Comparison of ENCODE assay signal across 1 cellular context in the genomic region with DNA sequence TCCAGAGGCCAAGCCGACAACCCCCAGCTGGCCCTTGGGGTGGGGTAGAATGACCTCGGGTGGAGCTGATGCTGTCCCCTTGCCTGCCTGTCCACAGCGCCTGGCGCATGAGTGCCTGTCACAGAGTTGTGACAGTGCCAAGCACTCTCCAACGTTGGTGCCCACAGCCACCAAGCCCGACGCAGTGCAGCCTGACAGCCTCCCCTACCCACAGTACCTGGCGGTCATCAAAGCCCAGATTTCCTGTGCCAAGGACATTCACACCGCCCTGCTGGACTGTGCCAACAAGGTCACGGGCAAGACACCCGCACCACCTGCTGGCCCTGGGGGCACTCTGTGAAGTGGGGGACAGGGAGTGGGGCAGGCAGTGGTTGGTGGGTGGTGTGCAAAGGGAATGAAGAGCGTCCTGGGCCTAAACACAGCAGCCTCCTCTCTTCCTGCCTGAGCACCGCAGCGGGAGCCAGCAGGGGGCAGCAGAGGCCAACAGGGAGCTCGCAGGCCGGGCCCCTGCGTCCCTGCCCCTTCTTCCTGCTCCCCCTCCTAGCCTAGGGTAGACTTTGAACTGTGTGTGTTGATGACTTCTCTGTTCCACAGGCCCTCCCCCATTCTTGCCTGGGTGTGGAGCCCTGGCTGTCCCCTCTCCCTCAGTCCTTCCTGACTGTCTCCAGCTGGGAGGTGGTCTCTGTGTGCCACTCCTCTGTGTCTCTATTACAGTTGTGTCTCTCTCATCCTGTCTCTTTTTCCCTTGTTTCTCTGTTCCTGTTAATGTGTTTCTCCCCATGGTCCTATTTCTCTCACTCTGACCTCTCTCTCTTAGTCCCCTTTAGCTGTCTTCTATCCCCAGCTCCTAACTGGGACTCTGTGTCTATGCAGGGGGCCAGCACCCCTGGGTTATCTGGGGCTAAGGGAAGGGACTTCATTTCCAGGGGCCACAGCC.
TF ChIP-seq lines count a peak whose summit lies in the region.

No MANE protein-coding gene starts in this region.

TF ChIP-seq in H1, 55 proteins besides CTCF, POLR2A, EP300 and RAD21:
- TF ChIP-seq BCL11A (IDR thresholded peaks at IDR 0.05; ENCODE audit: low read depth in 2 of 2, low read length in 2 of 2), result no peak
- no peak for TF ChIP-seq HDAC6 (IDR thresholded peaks at IDR 0.05; ENCODE audit: low read depth, low read length)
- TF ChIP-seq SIX5 (IDR thresholded peaks at IDR 0.05; ENCODE audit: low read depth, low read length), result no peak
- TF ChIP-seq CHD2 (IDR thresholded peaks at IDR 0.05; ENCODE audit: low read length), result no peak
- TF ChIP-seq YY1 (IDR thresholded peaks at IDR 0.05; ENCODE audit: low read depth, low read length), result no peak
- TF ChIP-seq CBX8 (IDR thresholded peaks at IDR 0.05; ENCODE audit: borderline replicate concordance, low read depth, low read length), result no peak
- no peak for TF ChIP-seq RFX5 (IDR thresholded peaks at IDR 0.05; ENCODE audit: borderline replicate concordance, low read depth, low read length)
- 0 out of 4 replicates have a peak, but pooled peaks of 1 of the 2 experiments have one; percentile 35 for TF ChIP-seq HDAC2 (IDR thresholded peaks at IDR 0.05; ENCODE audit: borderline replicate concordance in 1 of 2, low read depth in 2 of 2, low read length in 2 of 2)
- TF ChIP-seq TBP (IDR thresholded peaks at IDR 0.05; ENCODE audit: low read depth, low read length), result 0 out of 2 replicates have a peak, but pooled peaks have one; percentile 11
- TF ChIP-seq JUN (IDR thresholded peaks at IDR 0.05; ENCODE audit: low read depth, low read length), result no peak
- TF ChIP-seq BRCA1 (IDR thresholded peaks at IDR 0.05; ENCODE audit: low read depth, low read length), result no peak
- TF ChIP-seq, protein P1, sequence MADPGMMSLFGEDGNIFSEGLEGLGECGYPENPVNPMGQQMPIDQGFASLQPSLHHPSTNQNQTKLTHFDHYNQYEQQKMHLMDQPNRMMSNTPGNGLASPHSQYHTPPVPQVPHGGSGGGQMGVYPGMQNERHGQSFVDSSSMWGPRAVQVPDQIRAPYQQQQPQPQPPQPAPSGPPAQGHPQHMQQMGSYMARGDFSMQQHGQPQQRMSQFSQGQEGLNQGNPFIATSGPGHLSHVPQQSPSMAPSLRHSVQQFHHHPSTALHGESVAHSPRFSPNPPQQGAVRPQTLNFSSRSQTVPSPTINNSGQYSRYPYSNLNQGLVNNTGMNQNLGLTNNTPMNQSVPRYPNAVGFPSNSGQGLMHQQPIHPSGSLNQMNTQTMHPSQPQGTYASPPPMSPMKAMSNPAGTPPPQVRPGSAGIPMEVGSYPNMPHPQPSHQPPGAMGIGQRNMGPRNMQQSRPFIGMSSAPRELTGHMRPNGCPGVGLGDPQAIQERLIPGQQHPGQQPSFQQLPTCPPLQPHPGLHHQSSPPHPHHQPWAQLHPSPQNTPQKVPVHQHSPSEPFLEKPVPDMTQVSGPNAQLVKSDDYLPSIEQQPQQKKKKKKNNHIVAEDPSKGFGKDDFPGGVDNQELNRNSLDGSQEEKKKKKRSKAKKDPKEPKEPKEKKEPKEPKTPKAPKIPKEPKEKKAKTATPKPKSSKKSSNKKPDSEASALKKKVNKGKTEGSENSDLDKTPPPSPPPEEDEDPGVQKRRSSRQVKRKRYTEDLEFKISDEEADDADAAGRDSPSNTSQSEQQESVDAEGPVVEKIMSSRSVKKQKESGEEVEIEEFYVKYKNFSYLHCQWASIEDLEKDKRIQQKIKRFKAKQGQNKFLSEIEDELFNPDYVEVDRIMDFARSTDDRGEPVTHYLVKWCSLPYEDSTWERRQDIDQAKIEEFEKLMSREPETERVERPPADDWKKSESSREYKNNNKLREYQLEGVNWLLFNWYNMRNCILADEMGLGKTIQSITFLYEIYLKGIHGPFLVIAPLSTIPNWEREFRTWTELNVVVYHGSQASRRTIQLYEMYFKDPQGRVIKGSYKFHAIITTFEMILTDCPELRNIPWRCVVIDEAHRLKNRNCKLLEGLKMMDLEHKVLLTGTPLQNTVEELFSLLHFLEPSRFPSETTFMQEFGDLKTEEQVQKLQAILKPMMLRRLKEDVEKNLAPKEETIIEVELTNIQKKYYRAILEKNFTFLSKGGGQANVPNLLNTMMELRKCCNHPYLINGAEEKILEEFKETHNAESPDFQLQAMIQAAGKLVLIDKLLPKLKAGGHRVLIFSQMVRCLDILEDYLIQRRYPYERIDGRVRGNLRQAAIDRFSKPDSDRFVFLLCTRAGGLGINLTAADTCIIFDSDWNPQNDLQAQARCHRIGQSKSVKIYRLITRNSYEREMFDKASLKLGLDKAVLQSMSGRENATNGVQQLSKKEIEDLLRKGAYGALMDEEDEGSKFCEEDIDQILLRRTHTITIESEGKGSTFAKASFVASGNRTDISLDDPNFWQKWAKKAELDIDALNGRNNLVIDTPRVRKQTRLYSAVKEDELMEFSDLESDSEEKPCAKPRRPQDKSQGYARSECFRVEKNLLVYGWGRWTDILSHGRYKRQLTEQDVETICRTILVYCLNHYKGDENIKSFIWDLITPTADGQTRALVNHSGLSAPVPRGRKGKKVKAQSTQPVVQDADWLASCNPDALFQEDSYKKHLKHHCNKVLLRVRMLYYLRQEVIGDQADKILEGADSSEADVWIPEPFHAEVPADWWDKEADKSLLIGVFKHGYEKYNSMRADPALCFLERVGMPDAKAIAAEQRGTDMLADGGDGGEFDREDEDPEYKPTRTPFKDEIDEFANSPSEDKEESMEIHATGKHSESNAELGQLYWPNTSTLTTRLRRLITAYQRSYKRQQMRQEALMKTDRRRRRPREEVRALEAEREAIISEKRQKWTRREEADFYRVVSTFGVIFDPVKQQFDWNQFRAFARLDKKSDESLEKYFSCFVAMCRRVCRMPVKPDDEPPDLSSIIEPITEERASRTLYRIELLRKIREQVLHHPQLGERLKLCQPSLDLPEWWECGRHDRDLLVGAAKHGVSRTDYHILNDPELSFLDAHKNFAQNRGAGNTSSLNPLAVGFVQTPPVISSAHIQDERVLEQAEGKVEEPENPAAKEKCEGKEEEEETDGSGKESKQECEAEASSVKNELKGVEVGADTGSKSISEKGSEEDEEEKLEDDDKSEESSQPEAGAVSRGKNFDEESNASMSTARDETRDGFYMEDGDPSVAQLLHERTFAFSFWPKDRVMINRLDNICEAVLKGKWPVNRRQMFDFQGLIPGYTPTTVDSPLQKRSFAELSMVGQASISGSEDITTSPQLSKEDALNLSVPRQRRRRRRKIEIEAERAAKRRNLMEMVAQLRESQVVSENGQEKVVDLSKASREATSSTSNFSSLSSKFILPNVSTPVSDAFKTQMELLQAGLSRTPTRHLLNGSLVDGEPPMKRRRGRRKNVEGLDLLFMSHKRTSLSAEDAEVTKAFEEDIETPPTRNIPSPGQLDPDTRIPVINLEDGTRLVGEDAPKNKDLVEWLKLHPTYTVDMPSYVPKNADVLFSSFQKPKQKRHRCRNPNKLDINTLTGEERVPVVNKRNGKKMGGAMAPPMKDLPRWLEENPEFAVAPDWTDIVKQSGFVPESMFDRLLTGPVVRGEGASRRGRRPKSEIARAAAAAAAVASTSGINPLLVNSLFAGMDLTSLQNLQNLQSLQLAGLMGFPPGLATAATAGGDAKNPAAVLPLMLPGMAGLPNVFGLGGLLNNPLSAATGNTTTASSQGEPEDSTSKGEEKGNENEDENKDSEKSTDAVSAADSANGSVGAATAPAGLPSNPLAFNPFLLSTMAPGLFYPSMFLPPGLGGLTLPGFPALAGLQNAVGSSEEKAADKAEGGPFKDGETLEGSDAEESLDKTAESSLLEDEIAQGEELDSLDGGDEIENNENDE (IDR thresholded peaks at IDR 0.05; ENCODE audit: insufficient replicate concordance, low read length), result no peak
- TF ChIP-seq CEBPB (IDR thresholded peaks at IDR 0.05; ENCODE audit: low read depth, low read length), result no peak
- TF ChIP-seq CREB1 (IDR thresholded peaks at IDR 0.05), result peak; percentile 51; the same call in 1 of the 2 replicates
- no peak for TF ChIP-seq PHF8 (conservative IDR thresholded peaks at IDR 0.05; ENCODE audit: low read depth, low read length)
- no peak for TF ChIP-seq KDM5A (IDR thresholded peaks at IDR 0.05; ENCODE audit: low read length)
- no peak for TF ChIP-seq SAP30 (IDR thresholded peaks at IDR 0.05; ENCODE audit: insufficient read depth, insufficient replicate concordance, low read length)
- TF ChIP-seq SP1 (IDR thresholded peaks at IDR 0.05; ENCODE audit: low read depth, low read length), result no peak
- TF ChIP-seq, protein P2, sequence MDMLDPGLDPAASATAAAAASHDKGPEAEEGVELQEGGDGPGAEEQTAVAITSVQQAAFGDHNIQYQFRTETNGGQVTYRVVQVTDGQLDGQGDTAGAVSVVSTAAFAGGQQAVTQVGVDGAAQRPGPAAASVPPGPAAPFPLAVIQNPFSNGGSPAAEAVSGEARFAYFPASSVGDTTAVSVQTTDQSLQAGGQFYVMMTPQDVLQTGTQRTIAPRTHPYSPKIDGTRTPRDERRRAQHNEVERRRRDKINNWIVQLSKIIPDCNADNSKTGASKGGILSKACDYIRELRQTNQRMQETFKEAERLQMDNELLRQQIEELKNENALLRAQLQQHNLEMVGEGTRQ (IDR thresholded peaks at IDR 0.05; ENCODE audit: low read length), result no peak
- peak in 1 of 2 experiments; percentile 88; a peak in 2 of 4 replicates for TF ChIP-seq SIN3A (conservative IDR thresholded peaks at IDR 0.05 in 1 of 2, IDR thresholded peaks at IDR 0.05 in 1 of 2; ENCODE audit: low read depth in 1 of 2, low read length in 2 of 2)
- no peak for TF ChIP-seq TAF1 (IDR thresholded peaks at IDR 0.05; ENCODE audit: low read depth, low read length)
- no peak for TF ChIP-seq KDM4A (IDR thresholded peaks at IDR 0.05; ENCODE audit: low read depth, low read length, severe bottlenecking)
- no peak for TF ChIP-seq NRF1 (IDR thresholded peaks at IDR 0.05; ENCODE audit: low read depth, low read length)
- TF ChIP-seq RNF2 (IDR thresholded peaks at IDR 0.05; ENCODE audit: borderline replicate concordance, low read depth, low read length, missing control alignments, poor library complexity, severe bottlenecking), result no peak
- TF ChIP-seq SP2 (IDR thresholded peaks at IDR 0.05; ENCODE audit: low read length), result no peak
- TF ChIP-seq, protein P3, sequence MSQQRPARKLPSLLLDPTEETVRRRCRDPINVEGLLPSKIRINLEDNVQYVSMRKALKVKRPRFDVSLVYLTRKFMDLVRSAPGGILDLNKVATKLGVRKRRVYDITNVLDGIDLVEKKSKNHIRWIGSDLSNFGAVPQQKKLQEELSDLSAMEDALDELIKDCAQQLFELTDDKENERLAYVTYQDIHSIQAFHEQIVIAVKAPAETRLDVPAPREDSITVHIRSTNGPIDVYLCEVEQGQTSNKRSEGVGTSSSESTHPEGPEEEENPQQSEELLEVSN (IDR thresholded peaks at IDR 0.05), result no peak
- no peak for TF ChIP-seq RBBP5 (IDR thresholded peaks at IDR 0.05; ENCODE audit: borderline replicate concordance, low read depth, low read length)
- no peak for TF ChIP-seq CBX5 (IDR thresholded peaks at IDR 0.05; ENCODE audit: low read depth, low read length)
- no peak for TF ChIP-seq RXRA (IDR thresholded peaks at IDR 0.05; ENCODE audit: insufficient read depth, low read depth, low read length)
- TF ChIP-seq POLR2AphosphoS5 (IDR thresholded peaks at IDR 0.05; ENCODE audit: low read depth, low read length), result 0 out of 2 replicates have a peak, but pooled peaks have one; percentile 60
- no peak for TF ChIP-seq FOSL1 (IDR thresholded peaks at IDR 0.05; ENCODE audit: insufficient read depth, low read depth, low read length)
- no peak for TF ChIP-seq GTF2F1 (IDR thresholded peaks at IDR 0.05; ENCODE audit: borderline replicate concordance, low read depth, low read length)
- TF ChIP-seq EZH2 (IDR thresholded peaks at IDR 0.05; ENCODE audit: low read depth, low read length, severe bottlenecking), result no peak
- TF ChIP-seq TCF12 (IDR thresholded peaks at IDR 0.05; ENCODE audit: low read depth, low read length), result no peak
- TF ChIP-seq SUZ12 (IDR thresholded peaks at IDR 0.05; ENCODE audit: low read length), result no peak
- TF ChIP-seq BACH1 (IDR thresholded peaks at IDR 0.05; ENCODE audit: low read length), result no peak
- TF ChIP-seq, protein P4, sequence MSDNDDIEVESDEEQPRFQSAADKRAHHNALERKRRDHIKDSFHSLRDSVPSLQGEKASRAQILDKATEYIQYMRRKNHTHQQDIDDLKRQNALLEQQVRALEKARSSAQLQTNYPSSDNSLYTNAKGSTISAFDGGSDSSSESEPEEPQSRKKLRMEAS (IDR thresholded peaks at IDR 0.05), result 0 out of 2 replicates have a peak, but pooled peaks have one; percentile 33
